Comparison of ENCODE assay signal across 24 cellular contexts in the genomic region with DNA sequence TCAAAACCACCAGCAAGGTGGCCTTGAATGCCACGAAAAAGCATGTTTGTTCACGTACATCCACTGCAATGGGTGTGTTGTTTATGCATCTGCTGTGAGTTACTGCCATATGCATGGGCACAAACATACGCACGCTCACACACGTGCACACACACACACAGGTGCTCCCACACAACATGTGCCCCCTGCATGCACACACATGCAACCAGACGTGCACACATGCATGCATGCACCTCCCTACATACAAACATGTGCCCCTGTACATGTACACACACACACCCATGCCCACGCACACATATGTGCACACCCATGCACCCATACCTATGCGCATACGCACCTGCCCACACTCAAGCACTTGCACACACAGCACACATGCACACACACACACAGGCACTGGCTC. TPM values are rescaled to one million over a fixed set of nuclear protein-coding genes. Genes with fewer than 3 reads are reported as not detected.
"Had no signal": no experiment of that assay in that cellular context is flagged by ENCODE, and none has a peak within 500 bp of the region (broad histone marks: within the 10 kb centered on the region; RNA-seq: fewer than 3 reads in every experiment).

No MANE protein-coding gene starts in this region.

- H3K4me1 ChIP-seq: colonic mucosa, foreskin keratinocyte, psoas muscle, spleen, testis, tibial nerve had no signal

- H3K4me3 ChIP-seq: colonic mucosa, left ventricle myocardium inferior, lung, psoas muscle, spleen, testis, tibial nerve had no signal

- DNase-seq: colonic mucosa; dermis blood vessel endothelial cell; erythroblast; foreskin keratinocyte; immature natural killer cell; left ventricle myocardium inferior; mesenchymal stem cell; naive B cell; nephron progenitor cell; psoas muscle; retina; spleen; stimulated activated CD4-positive, alpha-beta T cell treated with anti-CD3 and anti-CD28 coated beads, Interleukin-15, amount 100 ng/mL, for 24 hours; stimulated activated CD4-positive, alpha-beta T cell treated with anti-CD3 and anti-CD28 coated beads, Interleukin-1b, Interleukin-23, amount 100 ng/mL, for 48 hours; stimulated activated CD4-positive, alpha-beta T cell treated with anti-CD3 and anti-CD28 coated beads, Interleukin-4, amount 100 ng/mL, for 24 hours; stimulated activated naive B cell treated with anti-CD40 and anti-IgM and Interleukin-4, amounts not matched to agents 10 μg/mL and 1 μg/mL and 100 μg/mL, for 72 hours; stimulated activated naive CD8-positive, alpha-beta T cell treated with anti-CD3 and anti-CD28 coated beads, Interleukin-15, amount 100 ng/mL, for 72 hours; testis had no signal

- H3K4me1 Mint-ChIP-seq: naive B cell; stimulated activated naive B cell treated with anti-CD40 and anti-IgM and Interleukin-4, amounts not matched to agents 10 μg/mL and 1 μg/mL and 100 μg/mL, for 72 hours had no signal

- H3K27me3 ChIP-seq: colonic mucosa, foreskin keratinocyte, testis, tibial nerve had no signal

- FAIRE-seq: keratinocyte had no signal

- H3K9me3 ChIP-seq: colonic mucosa, left ventricle myocardium inferior, neutrophil, psoas muscle, spleen, testis, tibial nerve had no signal

- H3K9me3 Mint-ChIP-seq: immature natural killer cell; naive B cell; nephron progenitor cell; stimulated activated naive B cell treated with anti-CD40 and anti-IgM and Interleukin-4, amounts not matched to agents 10 μg/mL and 1 μg/mL and 100 μg/mL, for 72 hours; stimulated activated naive CD8-positive, alpha-beta T cell treated with anti-CD3 and anti-CD28 coated beads, Interleukin-15, amount 100 ng/mL, for 72 hours had no signal

- H3K27ac ChIP-seq: foreskin keratinocyte, left ventricle myocardium inferior, neutrophil, psoas muscle, testis, tibial nerve had no signal

- ATAC-seq: foreskin keratinocyte; psoas muscle; stimulated activated naive B cell treated with anti-CD40 and anti-IgM and Interleukin-4, amounts not matched to agents 10 μg/mL and 1 μg/mL and 100 μg/mL, for 72 hours had no signal

- H3K27ac Mint-ChIP-seq: immature natural killer cell; naive B cell; nephron progenitor cell; stimulated activated naive B cell treated with anti-CD40 and anti-IgM and Interleukin-4, amounts not matched to agents 10 μg/mL and 1 μg/mL and 100 μg/mL, for 72 hours had no signal

- H3K36me3 ChIP-seq: colonic mucosa, left ventricle myocardium inferior, neutrophil, spleen, tibial nerve had no signal

- H3K4me3 Mint-ChIP-seq: immature natural killer cell; naive B cell; nephron progenitor cell; stimulated activated naive B cell treated with anti-CD40 and anti-IgM and Interleukin-4, amounts not matched to agents 10 μg/mL and 1 μg/mL and 100 μg/mL, for 72 hours; stimulated activated naive CD8-positive, alpha-beta T cell treated with anti-CD3 and anti-CD28 coated beads, Interleukin-15, amount 100 ng/mL, for 72 hours had no signal

- H3K36me3 Mint-ChIP-seq: immature natural killer cell; naive B cell; stimulated activated naive B cell treated with anti-CD40 and anti-IgM and Interleukin-4, amounts not matched to agents 10 μg/mL and 1 μg/mL and 100 μg/mL, for 72 hours had no signal

- H3K27me3 Mint-ChIP-seq: stimulated activated naive CD8-positive, alpha-beta T cell treated with anti-CD3 and anti-CD28 coated beads, Interleukin-15, amount 100 ng/mL, for 72 hours had no signal

RNA-seq across cellular contexts. Expression of a gene that starts 10.1 kb away (rescaled TPM):
- total RNA-seq: dermis blood vessel endothelial cell, sciatic nerve, skeletal muscle tissue, tibial nerve had no signal
